9 cellular contexts compared by ENCODE assay signal in genomic region chr1:247721222-247721621, GRCh38. TPM values are rescaled to one million over a fixed set of nuclear protein-coding genes. Genes with fewer than 3 reads are reported as not detected.
"Had no signal": no experiment of that assay in that cellular context is flagged by ENCODE, and none has a peak within 500 bp of the region (broad histone marks: within the 10 kb centered on the region; RNA-seq: fewer than 3 reads in every experiment).

No MANE protein-coding gene starts in this region.

- DNase-seq: GM23248, GOT3, H7, HFFc6, IMR-90, KBM-7 had no signal

- ATAC-seq: HCT116 had no signal

RNA-seq across cellular contexts. Expression of gene OR6F1, which starts 4.8 kb away (rescaled TPM):
- total RNA-seq: GM23248, H4, H7, HFFc6, HT1080, IMR-90 had no signal

RNA-seq across cellular contexts. Expression of gene OR14K1, which starts 17.2 kb away (rescaled TPM):
- total RNA-seq: GM23248, H4, H7, HFFc6, HT1080, IMR-90 had no signal

RNA-seq across cellular contexts. Expression of gene OR14A2, which starts 26.7 kb away (rescaled TPM):
- total RNA-seq: GM23248, H4, H7, HFFc6, HT1080, IMR-90 had no signal

RNA-seq across cellular contexts. Expression of gene OR1C1, which starts 39.1 kb away (rescaled TPM):
- total RNA-seq: GM23248, H4, H7, HFFc6, HT1080, IMR-90 had no signal

RNA-seq across cellular contexts. Expression of gene OR13G1, which starts 41.7 kb away (rescaled TPM):
- total RNA-seq: GM23248, H4, H7, HFFc6, HT1080, IMR-90 had no signal
